In the genomic region with DNA sequence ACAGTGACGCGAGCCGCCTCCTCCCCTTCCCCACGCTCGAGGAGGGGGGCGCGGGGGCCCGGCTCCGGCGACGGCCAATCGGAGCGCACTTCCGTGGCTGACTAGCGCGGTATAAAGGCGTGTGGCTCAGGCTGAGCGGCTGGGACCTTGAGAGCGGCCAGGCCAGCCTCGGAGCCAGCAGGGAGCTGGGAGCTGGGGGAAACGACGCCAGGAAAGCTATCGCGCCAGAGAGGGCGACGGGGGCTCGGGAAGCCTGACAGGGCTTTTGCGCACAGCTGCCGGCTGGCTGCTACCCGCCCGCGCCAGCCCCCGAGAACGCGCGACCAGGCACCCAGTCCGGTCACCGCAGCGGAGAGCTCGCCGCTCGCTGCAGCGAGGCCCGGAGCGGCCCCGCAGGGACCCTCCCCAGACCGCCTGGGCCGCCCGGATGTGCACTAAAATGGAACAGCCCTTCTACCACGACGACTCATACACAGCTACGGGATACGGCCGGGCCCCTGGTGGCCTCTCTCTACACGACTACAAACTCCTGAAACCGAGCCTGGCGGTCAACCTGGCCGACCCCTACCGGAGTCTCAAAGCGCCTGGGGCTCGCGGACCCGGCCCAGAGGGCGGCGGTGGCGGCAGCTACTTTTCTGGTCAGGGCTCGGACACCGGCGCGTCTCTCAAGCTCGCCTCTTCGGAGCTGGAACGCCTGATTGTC, we compare ENCODE assay signal across 8 cellular contexts. TPM values are rescaled to one million over a fixed set of nuclear protein-coding genes. Genes with fewer than 3 reads are reported as not detected.
A peak's percentile ranks its signal among the peaks of the same experiment; 100 is the strongest.
DNase-seq lines count a peak whose midpoint lies in the region; ATAC-seq and TF ChIP-seq lines count a peak whose summit lies in the region.

A gene (plus strand): TSS at position 142 of the 703 bp plus-strand sequence. CDS start 286 bp downstream, at position 428.

- H3K27ac Mint-ChIP-seq in activated CD4-positive, alpha-beta T cell treated with anti-CD3 and anti-CD28 coated beads, Interleukin-2, amount 10 ng/mL, durations not matched to agents 24 days and 14 days: peak within 1 kb of the TSS; percentile 97

- H3K4me3 Mint-ChIP-seq in activated CD4-positive, alpha-beta T cell treated with anti-CD3 and anti-CD28 coated beads, Interleukin-2, amount 10 ng/mL, durations not matched to agents 24 days and 14 days: peak within 1 kb of the TSS; percentile 96

- H3K27ac ChIP-seq in colonic mucosa: peak within 1 kb of the TSS; percentile 100

- peak within 1 kb of the TSS; percentile 90 for H3K4me3 ChIP-seq in colonic mucosa

- peak; percentile 93 for DNase-seq in ACHN
- peak; percentile 84 for DNase-seq in NCI-H526 treated with DMSO at 0.1 percent for 48 hours (lab: John Stamatoyannopoulos, UW)
- DNase-seq in activated CD4-positive, alpha-beta T cell treated with anti-CD3 and anti-CD28 coated beads, Interleukin-2, amount 10 ng/mL, durations not matched to agents 24 days and 14 days: peak; percentile 99
- peak; percentile 98 for DNase-seq in colonic mucosa
- peak; percentile 97 for DNase-seq in left colon
- DNase-seq in stimulated activated CD4-positive, alpha-beta T cell treated with anti-CD3 and anti-CD28 coated beads, Interleukin-1b, Interleukin-23, amount 100 ng/mL, for 4 hours (ENCODE audit: low read depth in 2 of 2): peak; percentile 95 to 98

- no peaks in the 10 kb centered on the region for H3K9me3 ChIP-seq in colonic mucosa

- peaks cover 41% of the 10 kb centered on the region for H3K4me1 Mint-ChIP-seq in activated CD4-positive, alpha-beta T cell treated with anti-CD3 and anti-CD28 coated beads, Interleukin-2, amount 10 ng/mL, durations not matched to agents 24 days and 14 days

- H3K9ac ChIP-seq in colonic mucosa (ENCODE audit: low read depth in 2 of 2, low read length in 2 of 2): peak within 1 kb of the TSS; percentile 95 to 97

- ATAC-seq in GM18867 (IDR thresholded peaks at IDR 0.05; ENCODE audit: unreplicated experiment) (peak; percentile 32), HG03342 (IDR thresholded peaks at IDR 0.05; ENCODE audit: unreplicated experiment) (peak; percentile 25), left colon (peak; percentile 40)

- H3K4me1 ChIP-seq in colonic mucosa: peaks cover 28% of the 10 kb centered on the region

- in situ Hi-C loops in ACHN (cut with HindIII; ENCODE audit: low pct_ligation_motif_present, low pct_unique_long_range_greater_than_20kb, low sequenced_read_pairs): no loop called here

- intact Hi-C loops in activated CD4-positive, alpha-beta T cell treated with anti-CD3 and anti-CD28 coated beads, Interleukin-2, amount 10 ng/mL, durations not matched to agents 24 days and 14 days (cut with micrococcal nuclease): loop anchor here (1.0 to 5.0 kb wide), 4 partner anchors 9 to 365 kb away; a partner anchor contains a TSS
- intact Hi-C loops in colonic mucosa (cut with DNase I): no loop called here
- intact Hi-C loops in left colon (cut with DNase I, micrococcal nuclease): no loop called here

- no peaks in the 10 kb centered on the region for H3K9me3 Mint-ChIP-seq in activated CD4-positive, alpha-beta T cell treated with anti-CD3 and anti-CD28 coated beads, Interleukin-2, amount 10 ng/mL, durations not matched to agents 24 days and 14 days

- H3K36me3 Mint-ChIP-seq in activated CD4-positive, alpha-beta T cell treated with anti-CD3 and anti-CD28 coated beads, Interleukin-2, amount 10 ng/mL, durations not matched to agents 24 days and 14 days (ENCODE audit: low read depth): peaks cover 24% of the 10 kb centered on the region

- TF ChIP-seq CTCF in colonic mucosa (IDR thresholded peaks at IDR 0.05): no peak

- H3K36me3 ChIP-seq in colonic mucosa: no peaks in the 10 kb centered on the region

- H3K27me3 Mint-ChIP-seq in activated CD4-positive, alpha-beta T cell treated with anti-CD3 and anti-CD28 coated beads, Interleukin-2, amount 10 ng/mL, durations not matched to agents 24 days and 14 days: no peaks in the 10 kb centered on the region

- no peaks in the 10 kb centered on the region for H3K27me3 ChIP-seq in colonic mucosa

RNA-seq across cellular contexts. Expression of the gene that starts here (rescaled TPM):
- total RNA-seq in activated CD4-positive, alpha-beta T cell treated with anti-CD3 and anti-CD28 coated beads, Interleukin-2, amount 10 ng/mL, durations not matched to agents 24 days and 14 days: 302 and 310 TPM in 2 replicates
- 100 to 1,000 TPM; 113 to 173 TPM for total RNA-seq in colonic mucosa
- 100 to 1,000 TPM; 169 to 314 TPM for total RNA-seq in left colon

Comparison
In these comparisons a context has a peak if more than half of its experiments do, and no peak if none do; other contexts are left out.
1. Peak in every context shown above with its lines: DNase-seq, ATAC-seq, H3K4me3 ChIP-seq and H3K27ac ChIP-seq.